In the genomic region with DNA sequence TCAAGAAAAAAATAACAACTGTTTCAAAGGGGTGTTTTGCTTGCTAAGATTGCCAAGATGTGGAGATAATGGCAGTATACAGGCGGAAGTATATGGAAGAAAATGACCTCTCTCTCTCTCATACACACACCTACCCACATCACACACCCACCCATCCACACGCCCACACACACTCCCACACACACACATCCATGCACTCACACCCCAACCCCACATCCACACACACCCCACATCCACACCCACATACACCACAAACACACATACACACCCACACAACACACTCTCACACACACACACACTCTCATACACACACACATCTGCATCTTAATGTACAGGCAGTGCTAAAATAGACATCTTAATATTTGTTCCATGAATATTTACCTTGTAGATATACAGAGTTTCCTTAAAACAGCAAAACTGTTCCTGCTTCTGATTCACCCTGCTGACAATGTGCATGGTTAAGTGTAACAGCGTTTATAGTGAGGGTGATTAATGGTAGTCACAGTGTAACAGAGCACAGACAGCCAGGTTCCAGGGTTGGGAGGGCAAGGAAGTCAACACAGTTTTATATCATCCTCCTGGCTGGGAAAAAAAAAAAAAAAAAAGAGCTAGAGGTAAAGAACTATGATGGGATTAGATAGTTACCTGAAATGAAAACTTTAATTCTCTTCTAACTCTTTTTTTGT, we compare ENCODE assay signal across 25 cellular contexts. TPM values are rescaled to one million over a fixed set of nuclear protein-coding genes. Genes with fewer than 3 reads are reported as not detected.
DNase-seq lines count a peak whose midpoint lies in the region; ATAC-seq and TF ChIP-seq lines count a peak whose summit lies in the region.
"Had no signal": no experiment of that assay in that cellular context is flagged by ENCODE, and none has a peak within 500 bp of the region (broad histone marks: within the 10 kb centered on the region; RNA-seq: fewer than 3 reads in every experiment).

No MANE protein-coding gene starts in this region.

- peak; percentile 22 for ATAC-seq in foreskin keratinocyte
- ATAC-seq in HG02973 (IDR thresholded peaks at IDR 0.05; ENCODE audit: unreplicated experiment): no peak
- ATAC-seq in left ventricle myocardium superior: no peak
- ATAC-seq: HCT116, heart left ventricle, left lobe of liver had no signal

- H3K4me1 ChIP-seq in foreskin keratinocyte (peaks cover 3% of the 10 kb centered on the region), rectal smooth muscle tissue (ENCODE audit: control insufficient read depth, insufficient read depth, low read length) (peaks cover 6% of the 10 kb centered on the region)
- H3K4me1 ChIP-seq: transverse colon had no signal

- no peak overlapping the region for H3K4me3 ChIP-seq in rectal smooth muscle tissue (ENCODE audit: low read length)
- H3K4me3 ChIP-seq: heart left ventricle, smooth muscle cell, stomach, transverse colon had no signal

- DNase-seq in Caki2 (ENCODE audit: low read depth): peak; percentile 43
- DNase-seq in M059J (ENCODE audit: low read depth): peak; percentile 31
- peak in 1 of 2 donors; percentile 23 for DNase-seq in foreskin keratinocyte
- no peak for DNase-seq in left ventricle myocardium superior
- DNase-seq in GM19238 (ENCODE audit: insufficient read length, low spot score): no peak
- no peak for DNase-seq in activated CD4-positive, alpha-beta T cell treated with anti-CD3 and anti-CD28 coated beads, Interleukin-2, amount 50 U/mL, for 1 hour
- DNase-seq: activated CD4-positive, alpha-beta memory T cell treated with anti-CD3 and anti-CD28 coated beads for 36 hours; activated CD4-positive, CD25-positive, alpha-beta regulatory T cell; activated gamma-delta T cell; heart left ventricle; MV-4-11; NCI-H187; NCI-H69; stomach; transverse colon had no signal

- intact Hi-C loops in left ventricle myocardium superior (cut with micrococcal nuclease): no loop called here

- no peak overlapping the region for H3K27ac ChIP-seq in foreskin keratinocyte
- peak overlapping the region; percentile 35 for H3K27ac ChIP-seq in rectal smooth muscle tissue (ENCODE audit: low read depth, low read length)
- H3K27ac ChIP-seq: heart left ventricle had no signal

- TF ChIP-seq CTCF in foreskin keratinocyte (conservative IDR thresholded peaks at IDR 0.05): no peak

- in situ Hi-C loops in Caki2 (cut with HindIII; ENCODE audit: low pct_unique_long_range_greater_than_20kb, low sequenced_read_pairs): no loop called here

- no peak overlapping the region for H3K9ac ChIP-seq in rectal smooth muscle tissue (ENCODE audit: low read length)

- no peaks in the 10 kb centered on the region for H3K36me3 ChIP-seq in rectal smooth muscle tissue (ENCODE audit: control insufficient read depth, insufficient read depth, low read length)
- H3K36me3 ChIP-seq: heart left ventricle, transverse colon had no signal

- no peaks in the 10 kb centered on the region for H3K27me3 ChIP-seq in foreskin keratinocyte
- H3K27me3 ChIP-seq in rectal smooth muscle tissue (ENCODE audit: control insufficient read depth, insufficient read depth, low read length): no peaks in the 10 kb centered on the region
- H3K27me3 ChIP-seq: heart left ventricle, stomach, transverse colon had no signal

RNA-seq across cellular contexts. Expression of a gene that starts 8.3 kb away (rescaled TPM):
- total RNA-seq in Caki2 (2014; rRNA removed; shearing (Covaris generic); ENCODE audit: low replicate concordance): 49.8 and 53.9 TPM in 2 replicates
- not detected in 2 replicates for total RNA-seq in M059J (2014; rRNA removed; shearing (Covaris generic))
- 0.11 TPM in 1 of 2 replicates, not detected in the other for total RNA-seq in foreskin keratinocyte
- 0.03 TPM in 1 of 2 replicates, not detected in the other for polyA plus RNA-seq in foreskin keratinocyte
- 5.3 TPM for total RNA-seq in left ventricle myocardium superior
- total RNA-seq: activated CD4-positive, alpha-beta memory T cell treated with anti-CD3 and anti-CD28 coated beads for 36 hours; HT-29; mononuclear cell; neural crest cell; smooth muscle cell had no signal
- polyA plus RNA-seq: CD14-positive monocyte, smooth muscle cell had no signal

RNA-seq across cellular contexts. Expression of a gene that starts 8.3 kb away (rescaled TPM):
- 6.7 and 9.6 TPM in 2 replicates for total RNA-seq in Caki2 (2014; rRNA removed; shearing (Covaris generic); ENCODE audit: low replicate concordance)
- not detected in 2 replicates for total RNA-seq in M059J (2014; rRNA removed; shearing (Covaris generic))
- 0.07 and 0.17 TPM in 2 replicates for total RNA-seq in foreskin keratinocyte
- 0.29 TPM in 1 of 2 replicates, not detected in the other for polyA plus RNA-seq in foreskin keratinocyte
- total RNA-seq in left ventricle myocardium superior: 1.3 TPM
- total RNA-seq: HT-29, mononuclear cell, neural crest cell, smooth muscle cell had no signal
- polyA plus RNA-seq: CD14-positive monocyte had no signal

RNA-seq across cellular contexts. Expression of a gene that starts 33.8 kb away (rescaled TPM):
- total RNA-seq in Caki2 (2014; rRNA removed; shearing (Covaris generic); ENCODE audit: low replicate concordance): 0.93 and 1.0 TPM in 2 replicates
- total RNA-seq in M059J (2014; rRNA removed; shearing (Covaris generic)): not detected in 2 replicates
- total RNA-seq in foreskin keratinocyte (not detected in 2 replicates), left ventricle myocardium superior (not detected)
- not detected in 2 replicates for polyA plus RNA-seq in foreskin keratinocyte
- total RNA-seq: activated CD4-positive, alpha-beta memory T cell treated with anti-CD3 and anti-CD28 coated beads for 36 hours; heart left ventricle; HT-29; mononuclear cell; neural crest cell; smooth muscle cell; transverse colon had no signal
- polyA plus RNA-seq: AG04450, CD14-positive monocyte, heart left ventricle, smooth muscle cell had no signal

Comparison
In these comparisons a context has a peak if more than half of its experiments do, and no peak if none do; other contexts are left out.
1. DNase-seq: peak in Caki2 (single experiment) and M059J (single experiment); none in left ventricle myocardium superior (single experiment), GM19238 (single experiment) and activated CD4-positive, alpha-beta T cell treated with anti-CD3 and anti-CD28 coated beads, Interleukin-2, amount 50 U/mL, for 1 hour (single experiment).